13 cellular contexts compared by ENCODE assay signal in the genomic region with DNA sequence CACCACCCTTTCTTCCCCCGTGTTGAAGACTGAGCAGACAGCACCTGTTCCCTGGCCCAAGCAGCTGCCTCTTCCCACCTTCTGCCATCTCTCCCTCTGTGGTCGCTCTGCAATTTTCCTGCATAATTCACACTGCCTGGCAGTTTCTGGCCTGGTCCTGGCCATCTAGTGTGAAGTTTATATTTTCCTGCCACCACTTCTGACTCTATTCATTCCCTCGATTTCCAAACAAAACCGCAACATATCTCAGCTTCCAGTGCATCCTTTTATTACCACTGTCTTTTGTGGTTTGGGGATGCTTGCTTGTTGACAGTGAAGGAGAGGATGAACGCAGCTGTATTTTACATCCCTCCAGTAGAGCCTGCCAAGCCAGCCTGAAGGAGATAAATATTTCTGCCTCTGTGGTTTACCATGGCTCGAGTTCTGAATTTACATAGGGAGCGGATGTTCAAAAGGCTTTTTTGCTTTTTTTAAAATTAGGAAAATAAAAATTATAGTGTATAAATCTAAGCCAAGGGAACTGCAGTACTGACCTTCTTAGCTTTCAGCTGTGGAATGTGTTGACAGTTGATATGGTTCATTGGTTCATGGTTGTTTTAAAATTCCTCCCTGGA.
DNase-seq lines count a peak whose midpoint lies in the region; ATAC-seq, FAIRE-seq and TF ChIP-seq lines count a peak whose summit lies in the region.
"Had no signal": no experiment of that assay in that cellular context is flagged by ENCODE, and none has a peak within 500 bp of the region (broad histone marks: within the 10 kb centered on the region; RNA-seq: fewer than 3 reads in every experiment).

No MANE protein-coding gene starts in this region.

- peaks cover 0 to 2% (median 0%) of the 10 kb centered on the region in 3 donors for H3K27me3 Mint-ChIP-seq in immature natural killer cell (ENCODE audit: low read depth in 3 of 3)
- H3K27me3 Mint-ChIP-seq in WTC11 (ENCODE audit: low read depth), result peaks cover 4% of the 10 kb centered on the region; the same call in 1 of the 2 replicates

- H3K9me3 Mint-ChIP-seq in immature natural killer cell (peaks cover 0 to 2% (median 0%) of the 10 kb centered on the region in 6 donors), WTC11 (peaks cover 9% of the 10 kb centered on the region)
- H3K9me3 Mint-ChIP-seq: T-helper 1 cell treated with Interleukin-12 subunit alpha and Interleukin-12 subunit beta and Interleukin-4 antibody, amounts not matched to agents 30 μg/mL and 1 μg/mL, for 36 hours had no signal

- ATAC-seq in heart right ventricle (peak in 7 of 8 donors; percentile 33 to 72 (median 51)), WTC11 (no peak)
- ATAC-seq in activated CD4-positive, CD25-positive, alpha-beta regulatory T cell treated with anti-CD3 and anti-CD28 coated beads, Interleukin-2, amount 50 U/mL, for 24 hours, result no peak
- ATAC-seq: right lobe of liver had no signal

- H3K4me3 Mint-ChIP-seq in immature natural killer cell, result no peak overlapping the region
- no peak overlapping the region for H3K4me3 Mint-ChIP-seq in WTC11
- H3K4me3 Mint-ChIP-seq: T-helper 1 cell treated with Interleukin-12 subunit alpha and Interleukin-12 subunit beta and Interleukin-4 antibody, amounts not matched to agents 30 μg/mL and 1 μg/mL, for 36 hours had no signal

- peak in 1 of 4 donors; percentile 6 for TF ChIP-seq EP300 in sigmoid colon (IDR thresholded peaks at IDR 0.05)

- POLR2A ChIA-PET in WTC11 (lab: Charles Lee), result no interaction called here

- FAIRE-seq in D721Med (lab: Jason Lieb, UNC), result no peak

- CTCF ChIA-PET in WTC11 (lab: Charles Lee), result interaction anchor here (1.2 kb wide), 1 partner anchor 131 kb away, joined by 8 read pairs; no protein-coding TSS in a partner anchor

- WGBS in heart right ventricle, 2 donors, result 57 to 67% methylated on average over 7 of the region's 7 CpGs
- 48 to 52% methylated on average over 7 of the region's 7 CpGs for WGBS in sigmoid colon, 2 donors

- H3K9me3 ChIP-seq in heart right ventricle, result peaks cover 0 to 11% (median 0%) of the 10 kb centered on the region in 11 donors
- no peaks in the 10 kb centered on the region for H3K9me3 ChIP-seq in sigmoid colon
- H3K9me3 ChIP-seq: lower lobe of right lung, right lobe of liver had no signal

- H3K36me3 Mint-ChIP-seq in immature natural killer cell (no peaks in the 10 kb centered on the region), WTC11 (no peaks in the 10 kb centered on the region; the same call in 1 of the 2 replicates)

- no peaks in the 10 kb centered on the region for H3K4me1 Mint-ChIP-seq in immature natural killer cell
- H3K4me1 Mint-ChIP-seq in WTC11, result no peaks in the 10 kb centered on the region

- no peak overlapping the region for H3K27ac Mint-ChIP-seq in immature natural killer cell
- no peak overlapping the region for H3K27ac Mint-ChIP-seq in WTC11
- H3K27ac Mint-ChIP-seq: T-helper 1 cell treated with Interleukin-12 subunit alpha and Interleukin-12 subunit beta and Interleukin-4 antibody, amounts not matched to agents 30 μg/mL and 1 μg/mL, for 36 hours had no signal

- no peaks in the 10 kb centered on the region for H3K27me3 ChIP-seq in heart right ventricle
- no peaks in the 10 kb centered on the region for H3K27me3 ChIP-seq in sigmoid colon
- H3K27me3 ChIP-seq: right lobe of liver had no signal

- DNase-seq in EL, result peak; percentile 4
- peak; percentile 78 for DNase-seq in SW480 (ENCODE audit: low spot score)
- peak in 1 of 2 donors; percentile 6 for DNase-seq in heart right ventricle
- peak; percentile 84 for DNase-seq in sigmoid colon
- DNase-seq in immature natural killer cell, result no peak
- no peak for DNase-seq in WTC11 (ENCODE audit: low spot score)
- DNase-seq in D721Med (ENCODE audit: insufficient read length, low spot score), result no peak
- DNase-seq: C1 segment of cervical spinal cord, lower lobe of right lung, NCI-H1105, right lobe of liver had no signal

- H3K4me3 ChIP-seq in heart right ventricle (no peak overlapping the region), sigmoid colon (no peak overlapping the region)
- H3K4me3 ChIP-seq: lower lobe of right lung, right lobe of liver had no signal

- intact Hi-C loops in heart right ventricle (cut with DNase I) (no loop called here), sigmoid colon (cut with DNase I) (no loop called here)

- no peak for TF ChIP-seq CTCF in heart right ventricle (IDR thresholded peaks at IDR 0.05)
- no peak for TF ChIP-seq CTCF in sigmoid colon (IDR thresholded peaks at IDR 0.05)
- no peak for TF ChIP-seq CTCF in WTC11 (IDR thresholded peaks at IDR 0.05)
- TF ChIP-seq CTCF in D721Med (IDR thresholded peaks at IDR 0.05; ENCODE audit: insufficient read depth, missing control alignments), result no peak

- H3K4me1 ChIP-seq in heart right ventricle, result peaks cover 0 to 13% (median 7%) of the 10 kb centered on the region in 9 donors
- H3K4me1 ChIP-seq in sigmoid colon, result peaks cover 0 to 29% (median 28%) of the 10 kb centered on the region in 4 donors
- H3K4me1 ChIP-seq: lower lobe of right lung, right lobe of liver had no signal

- H3K36me3 ChIP-seq in heart right ventricle (peaks cover 0 to 33% (median 0%) of the 10 kb centered on the region in 9 donors), sigmoid colon (peaks cover 0 to 23% (median 3%) of the 10 kb centered on the region in 4 donors)
- H3K36me3 ChIP-seq: lower lobe of right lung had no signal

- H3K27ac ChIP-seq in heart right ventricle, result peak overlapping the region in 1 of 10 donors; percentile 47
- H3K27ac ChIP-seq in sigmoid colon, result peak overlapping the region; percentile 58 to 85 (median 79)
- H3K27ac ChIP-seq: lower lobe of right lung, right lobe of liver had no signal

- TF ChIP-seq POLR2A in sigmoid colon (IDR thresholded peaks at IDR 0.05), result no peak

TF ChIP-seq in WTC11, 78 proteins besides CTCF, POLR2A, EP300 and RAD21:
- TF ChIP-seq, protein P1, sequence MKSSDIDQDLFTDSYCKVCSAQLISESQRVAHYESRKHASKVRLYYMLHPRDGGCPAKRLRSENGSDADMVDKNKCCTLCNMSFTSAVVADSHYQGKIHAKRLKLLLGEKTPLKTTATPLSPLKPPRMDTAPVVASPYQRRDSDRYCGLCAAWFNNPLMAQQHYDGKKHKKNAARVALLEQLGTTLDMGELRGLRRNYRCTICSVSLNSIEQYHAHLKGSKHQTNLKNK (CRISPR knock-in tag; IDR thresholded peaks at IDR 0.05), result no peak
- no peak for TF ChIP-seq SMAD3 (CRISPR knock-in tag; IDR thresholded peaks at IDR 0.05; ENCODE audit: borderline replicate concordance)
- TF ChIP-seq CREB1 (CRISPR knock-in tag; IDR thresholded peaks at IDR 0.05), result no peak
- TF ChIP-seq, protein P2, sequence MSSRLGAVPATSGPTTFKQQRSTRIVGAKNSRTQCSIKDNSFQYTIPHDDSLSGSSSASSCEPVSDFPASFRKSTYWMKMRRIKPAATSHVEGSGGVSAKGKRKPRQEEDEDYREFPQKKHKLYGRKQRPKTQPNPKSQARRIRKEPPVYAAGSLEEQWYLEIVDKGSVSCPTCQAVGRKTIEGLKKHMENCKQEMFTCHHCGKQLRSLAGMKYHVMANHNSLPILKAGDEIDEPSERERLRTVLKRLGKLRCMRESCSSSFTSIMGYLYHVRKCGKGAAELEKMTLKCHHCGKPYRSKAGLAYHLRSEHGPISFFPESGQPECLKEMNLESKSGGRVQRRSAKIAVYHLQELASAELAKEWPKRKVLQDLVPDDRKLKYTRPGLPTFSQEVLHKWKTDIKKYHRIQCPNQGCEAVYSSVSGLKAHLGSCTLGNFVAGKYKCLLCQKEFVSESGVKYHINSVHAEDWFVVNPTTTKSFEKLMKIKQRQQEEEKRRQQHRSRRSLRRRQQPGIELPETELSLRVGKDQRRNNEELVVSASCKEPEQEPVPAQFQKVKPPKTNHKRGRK (CRISPR knock-in tag; IDR thresholded peaks at IDR 0.05; ENCODE audit: borderline replicate concordance), result no peak
- TF ChIP-seq, protein P3, sequence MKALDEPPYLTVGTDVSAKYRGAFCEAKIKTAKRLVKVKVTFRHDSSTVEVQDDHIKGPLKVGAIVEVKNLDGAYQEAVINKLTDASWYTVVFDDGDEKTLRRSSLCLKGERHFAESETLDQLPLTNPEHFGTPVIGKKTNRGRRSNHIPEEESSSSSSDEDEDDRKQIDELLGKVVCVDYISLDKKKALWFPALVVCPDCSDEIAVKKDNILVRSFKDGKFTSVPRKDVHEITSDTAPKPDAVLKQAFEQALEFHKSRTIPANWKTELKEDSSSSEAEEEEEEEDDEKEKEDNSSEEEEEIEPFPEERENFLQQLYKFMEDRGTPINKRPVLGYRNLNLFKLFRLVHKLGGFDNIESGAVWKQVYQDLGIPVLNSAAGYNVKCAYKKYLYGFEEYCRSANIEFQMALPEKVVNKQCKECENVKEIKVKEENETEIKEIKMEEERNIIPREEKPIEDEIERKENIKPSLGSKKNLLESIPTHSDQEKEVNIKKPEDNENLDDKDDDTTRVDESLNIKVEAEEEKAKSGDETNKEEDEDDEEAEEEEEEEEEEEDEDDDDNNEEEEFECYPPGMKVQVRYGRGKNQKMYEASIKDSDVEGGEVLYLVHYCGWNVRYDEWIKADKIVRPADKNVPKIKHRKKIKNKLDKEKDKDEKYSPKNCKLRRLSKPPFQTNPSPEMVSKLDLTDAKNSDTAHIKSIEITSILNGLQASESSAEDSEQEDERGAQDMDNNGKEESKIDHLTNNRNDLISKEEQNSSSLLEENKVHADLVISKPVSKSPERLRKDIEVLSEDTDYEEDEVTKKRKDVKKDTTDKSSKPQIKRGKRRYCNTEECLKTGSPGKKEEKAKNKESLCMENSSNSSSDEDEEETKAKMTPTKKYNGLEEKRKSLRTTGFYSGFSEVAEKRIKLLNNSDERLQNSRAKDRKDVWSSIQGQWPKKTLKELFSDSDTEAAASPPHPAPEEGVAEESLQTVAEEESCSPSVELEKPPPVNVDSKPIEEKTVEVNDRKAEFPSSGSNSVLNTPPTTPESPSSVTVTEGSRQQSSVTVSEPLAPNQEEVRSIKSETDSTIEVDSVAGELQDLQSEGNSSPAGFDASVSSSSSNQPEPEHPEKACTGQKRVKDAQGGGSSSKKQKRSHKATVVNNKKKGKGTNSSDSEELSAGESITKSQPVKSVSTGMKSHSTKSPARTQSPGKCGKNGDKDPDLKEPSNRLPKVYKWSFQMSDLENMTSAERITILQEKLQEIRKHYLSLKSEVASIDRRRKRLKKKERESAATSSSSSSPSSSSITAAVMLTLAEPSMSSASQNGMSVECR (CRISPR knock-in tag; IDR thresholded peaks at IDR 0.05; ENCODE audit: borderline replicate concordance), result no peak
- TF ChIP-seq, protein P4, sequence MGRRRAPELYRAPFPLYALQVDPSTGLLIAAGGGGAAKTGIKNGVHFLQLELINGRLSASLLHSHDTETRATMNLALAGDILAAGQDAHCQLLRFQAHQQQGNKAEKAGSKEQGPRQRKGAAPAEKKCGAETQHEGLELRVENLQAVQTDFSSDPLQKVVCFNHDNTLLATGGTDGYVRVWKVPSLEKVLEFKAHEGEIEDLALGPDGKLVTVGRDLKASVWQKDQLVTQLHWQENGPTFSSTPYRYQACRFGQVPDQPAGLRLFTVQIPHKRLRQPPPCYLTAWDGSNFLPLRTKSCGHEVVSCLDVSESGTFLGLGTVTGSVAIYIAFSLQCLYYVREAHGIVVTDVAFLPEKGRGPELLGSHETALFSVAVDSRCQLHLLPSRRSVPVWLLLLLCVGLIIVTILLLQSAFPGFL (CRISPR knock-in tag; IDR thresholded peaks at IDR 0.05; ENCODE audit: borderline replicate concordance), result no peak
TF ChIP-seq in WTC11: peak in this region for 0.

Comparison
In these comparisons a context has a peak if more than half of its experiments do, and no peak if none do; other contexts are left out.
1. DNase-seq: peak in EL (single experiment), SW480 (single experiment) and sigmoid colon (single experiment); none in immature natural killer cell (0 of 3), WTC11 (single experiment) and D721Med (single experiment).
2. ATAC-seq: peak in heart right ventricle (7 of 8); none in WTC11 (single experiment) and activated CD4-positive, CD25-positive, alpha-beta regulatory T cell treated with anti-CD3 and anti-CD28 coated beads, Interleukin-2, amount 50 U/mL, for 24 hours (0 of 2).